In genomic region chr17:41917957-41918391, GRCh38 we compare ENCODE assay signal across 8 cellular contexts. TPM values are rescaled to one million over a fixed set of nuclear protein-coding genes. Genes with fewer than 3 reads are reported as not detected.
DNase-seq lines count a peak whose midpoint lies in the region; ATAC-seq and TF ChIP-seq lines count a peak whose summit lies in the region.

No MANE protein-coding gene starts in this region.

- intact Hi-C loops in HCT116 (cut with micrococcal nuclease) = no loop called here
- intact Hi-C loops in activated T-helper 1 cell treated with anti-CD3 and anti-CD28 coated beads, Interleukin-12 subunit alpha, Interleukin-12 subunit beta, Interleukin-2, Interleukin-4 antibody, amounts not matched to agents 30 ng/mL and 10 ng/mL and 1 ng/mL, durations not matched to agents 14 hours and 24 hours and 36 hours (cut with micrococcal nuclease) = loop anchor here (2.0 to 5.0 kb wide), 4 partner anchors 195 to 369 kb away; partner anchors contain the start of genes DHX58, EIF1, RAB5C and STAT5A

- BruUV-seq in HCT116 (replicated peaks; lab: Mats Ljungman, UMichigan) = no TSS peak

- CTCF ChIA-PET in CD8-positive, alpha-beta memory T cell (lab: Charles Lee) = interaction anchor here (1.4 to 2.6 kb wide), 2 partner anchors 12 to 48 kb away, joined by 3 to 8 read pairs; partner anchors contain the start of genes CNP and ODAD4
- CTCF ChIA-PET in HCT116 (lab: Charles Lee) = no interaction called here

- peaks cover 0 to 35% (median 0%) of the 10 kb centered on the region in 3 donors for H3K36me3 Mint-ChIP-seq in CD8-positive, alpha-beta memory T cell
- H3K36me3 Mint-ChIP-seq in activated T-helper 1 cell treated with anti-CD3 and anti-CD28 coated beads, Interleukin-12 subunit alpha, Interleukin-12 subunit beta, Interleukin-2, Interleukin-4 antibody, amounts not matched to agents 30 ng/mL and 10 ng/mL and 1 ng/mL, durations not matched to agents 14 hours and 24 hours and 36 hours (ENCODE audit: low read depth) = peaks cover 12% of the 10 kb centered on the region

- peak overlapping the region; percentile 99 for H3K9ac ChIP-seq in HCT116 (ENCODE audit: low read length)

- H3K4me2 ChIP-seq in HCT116 (ENCODE audit: low read length) = peak overlapping the region; percentile 100
- peak overlapping the region; percentile 98 for H3K4me2 ChIP-seq in osteoblast (ENCODE audit: insufficient read depth, low read length)

- H3K27ac Mint-ChIP-seq in CD8-positive, alpha-beta memory T cell = peak overlapping the region in 7 of 8 donors; percentile 77 to 91 (median 80)
- H3K27ac Mint-ChIP-seq in activated T-helper 1 cell treated with anti-CD3 and anti-CD28 coated beads, Interleukin-12 subunit alpha, Interleukin-12 subunit beta, Interleukin-2, Interleukin-4 antibody, amounts not matched to agents 30 ng/mL and 10 ng/mL and 1 ng/mL, durations not matched to agents 14 hours and 24 hours and 36 hours = peak overlapping the region; percentile 90

- H3K9me3 Mint-ChIP-seq in CD8-positive, alpha-beta memory T cell = no peaks in the 10 kb centered on the region
- no peaks in the 10 kb centered on the region for H3K9me3 Mint-ChIP-seq in activated T-helper 1 cell treated with anti-CD3 and anti-CD28 coated beads, Interleukin-12 subunit alpha, Interleukin-12 subunit beta, Interleukin-2, Interleukin-4 antibody, amounts not matched to agents 30 ng/mL and 10 ng/mL and 1 ng/mL, durations not matched to agents 14 hours and 24 hours and 36 hours

- TF ChIP-seq CTCF in HCT116 (IDR thresholded peaks at IDR 0.05 in 2 of 3, conservative IDR thresholded peaks at IDR 0.05 in 1 of 3; ENCODE audit: borderline replicate concordance in 1 of 3, insufficient read depth in 1 of 3, low read depth in 2 of 3, low read length in 2 of 3) (no peak), foreskin fibroblast (IDR thresholded peaks at IDR 0.05; ENCODE audit: low read depth, low read length) (no peak), osteoblast (IDR thresholded peaks at IDR 0.05; ENCODE audit: extremely low read depth, low read depth, low read length) (no peak), upper lobe of left lung (IDR thresholded peaks at IDR 0.05) (peak in 3 of 6 experiments; percentile 7 to 18 (median 9))

- no peaks in the 10 kb centered on the region for H3K27me3 Mint-ChIP-seq in CD8-positive, alpha-beta memory T cell
- H3K27me3 Mint-ChIP-seq in activated T-helper 1 cell treated with anti-CD3 and anti-CD28 coated beads, Interleukin-12 subunit alpha, Interleukin-12 subunit beta, Interleukin-2, Interleukin-4 antibody, amounts not matched to agents 30 ng/mL and 10 ng/mL and 1 ng/mL, durations not matched to agents 14 hours and 24 hours and 36 hours (ENCODE audit: insufficient read depth) = no peaks in the 10 kb centered on the region

- H3K4me3 ChIP-seq in CD8-positive, alpha-beta memory T cell (ENCODE audit: low read length) = peak overlapping the region; percentile 90
- peak overlapping the region; percentile 99 for H3K4me3 ChIP-seq in HCT116 (replicated peaks in 1 of 2; ENCODE audit: low read depth in 1 of 2, low read length in 2 of 2)
- H3K4me3 ChIP-seq in foreskin fibroblast (ENCODE audit: low read depth in 1 of 2, low read length in 2 of 2) = peak overlapping the region; percentile 94 to 97
- H3K4me3 ChIP-seq in osteoblast (ENCODE audit: insufficient read depth, low read length) = peak overlapping the region; percentile 100
- peak overlapping the region; percentile 78 to 98 (median 90) for H3K4me3 ChIP-seq in upper lobe of left lung

- TF ChIP-seq POLR2A in HCT116 (IDR thresholded peaks at IDR 0.05; ENCODE audit: borderline replicate concordance, extremely low read depth, insufficient read depth, insufficient read length) (no peak), upper lobe of left lung (IDR thresholded peaks at IDR 0.05) (peak in 1 of 4 donors; percentile 19)

- H3K79me2 ChIP-seq in HCT116 (ENCODE audit: insufficient read depth, low read length) (peaks cover 58% of the 10 kb centered on the region), osteoblast (ENCODE audit: insufficient read depth, low read length) (peaks cover 57% of the 10 kb centered on the region)

- H4K20me1 ChIP-seq in HCT116 (ENCODE audit: insufficient read depth) = no peaks in the 10 kb centered on the region
- peaks cover 53% of the 10 kb centered on the region for H4K20me1 ChIP-seq in osteoblast (ENCODE audit: insufficient read depth, low read length)

- H2AFZ ChIP-seq in HCT116 (ENCODE audit: low read depth, low read length, poor library complexity, severe bottlenecking) (no peak overlapping the region), osteoblast (ENCODE audit: low read length) (peak overlapping the region; percentile 91)

- peaks cover 6% of the 10 kb centered on the region for H3K36me3 ChIP-seq in CD8-positive, alpha-beta memory T cell (ENCODE audit: insufficient read depth, low read length)
- H3K36me3 ChIP-seq in HCT116 (ENCODE audit: control insufficient read depth in 1 of 2, insufficient read depth in 2 of 2, low read length in 2 of 2) (peaks cover 8 to 13% of the 10 kb centered on the region in 2 experiments; a peak in 3 of 4 replicates), osteoblast (ENCODE audit: insufficient read depth, low read length) (peaks cover 14% of the 10 kb centered on the region), upper lobe of left lung (peaks cover 0 to 7% (median 6%) of the 10 kb centered on the region in 4 donors)

- no peaks in the 10 kb centered on the region for H3K27me3 ChIP-seq in CD8-positive, alpha-beta memory T cell (ENCODE audit: insufficient read depth, low read length, poor library complexity, severe bottlenecking)
- no peaks in the 10 kb centered on the region for H3K27me3 ChIP-seq in HCT116 (ENCODE audit: insufficient read depth, low read length)
- no peaks in the 10 kb centered on the region for H3K27me3 ChIP-seq in osteoblast (ENCODE audit: insufficient read depth, low read length)
- no peaks in the 10 kb centered on the region for H3K27me3 ChIP-seq in upper lobe of left lung

- no peaks in the 10 kb centered on the region for H3K9me2 ChIP-seq in HCT116 (ENCODE audit: insufficient read depth)

- H3K27ac ChIP-seq in CD8-positive, alpha-beta memory T cell (ENCODE audit: low read depth, low read length) = peak overlapping the region; percentile 79
- H3K27ac ChIP-seq in HCT116 (ENCODE audit: low read depth, low read length) (peak overlapping the region; percentile 94), osteoblast (ENCODE audit: low read depth, low read length) (peak overlapping the region; percentile 81), upper lobe of left lung (peak overlapping the region; percentile 87 to 93 (median 91))

- TF ChIP-seq RAD21 in HCT116 (IDR thresholded peaks at IDR 0.05; ENCODE audit: low read depth) = no peak

- ATAC-seq in HCT116 = peak; percentile 0; the same call in 1 of the 2 replicates
- peak; percentile 6 to 71 for ATAC-seq in upper lobe of left lung (ENCODE audit: low FRiP score in 2 of 2)

- peaks cover 15% of the 10 kb centered on the region for H3K4me1 ChIP-seq in CD8-positive, alpha-beta memory T cell (ENCODE audit: insufficient read depth, low read length)
- H3K4me1 ChIP-seq in HCT116 (ENCODE audit: control insufficient read depth in 1 of 2, insufficient read depth in 2 of 2, low read length in 2 of 2) (peaks cover 21 to 38% of the 10 kb centered on the region in 2 experiments), osteoblast (ENCODE audit: insufficient read depth, low read length) (peaks cover 49% of the 10 kb centered on the region), upper lobe of left lung (peaks cover 18 to 56% (median 39%) of the 10 kb centered on the region in 4 donors)

- H3K9me3 ChIP-seq in CD8-positive, alpha-beta memory T cell (ENCODE audit: low read length) = no peaks in the 10 kb centered on the region
- H3K9me3 ChIP-seq in HCT116 (ENCODE audit: control insufficient read depth in 1 of 2, insufficient read depth in 1 of 2, low read depth in 1 of 2, low read length in 2 of 2) = no peaks in the 10 kb centered on the region
- no peaks in the 10 kb centered on the region for H3K9me3 ChIP-seq in osteoblast (ENCODE audit: low read depth, low read length)
- no peaks in the 10 kb centered on the region for H3K9me3 ChIP-seq in upper lobe of left lung

- POLR2A ChIA-PET in CD8-positive, alpha-beta memory T cell (lab: Charles Lee) = interaction anchor here (0.6 to 2.3 kb wide), 6 partner anchors 13 to 102 kb away, joined by 3 to 15 read pairs (median 6); partner anchors contain the start of genes CNP, KLHL11, NKIRAS2 and ODAD4
- POLR2A ChIA-PET in HCT116 (lab: Charles Lee) = interaction anchor here (1.7 to 3.1 kb wide), 2 partner anchors 9 to 12 kb away, joined by 3 to 38 read pairs; partner anchors contain the start of gene ODAD4

- WGBS in upper lobe of left lung, 2 donors = 1 to 3% methylated on average over 10 to 15 of the region's 30 CpGs

- DNase-seq in CD8-positive, alpha-beta memory T cell = peak; percentile 25 to 57 (median 42)
- DNase-seq in HCT116 (ENCODE audit: low read depth, low spot score) (no peak), NCI-H69 (lab: John Stamatoyannopoulos, UW) (peak; percentile 95), foreskin fibroblast (peak; percentile 20 to 69), osteoblast (ENCODE audit: insufficient read length, low spot score, missing footprints) (no peak), upper lobe of left lung (peak; percentile 69 to 91), SIG-M5 treated with dmso at 0.1 percent for 504 hours (lab: John Stamatoyannopoulos, UW; ENCODE audit: unreplicated experiment) (no peak)
- peak; percentile 13 for DNase-seq in activated T-helper 1 cell treated with anti-CD3 and anti-CD28 coated beads, Interleukin-12 subunit alpha, Interleukin-12 subunit beta, Interleukin-2, Interleukin-4 antibody, amounts not matched to agents 30 ng/mL and 10 ng/mL and 1 ng/mL, durations not matched to agents 14 hours and 24 hours and 36 hours (ENCODE audit: low spot score)

- no peak for TF ChIP-seq EP300 in upper lobe of left lung (IDR thresholded peaks at IDR 0.05)

- peaks cover 35 to 54% (median 37%) of the 10 kb centered on the region in 3 donors for H3K4me1 Mint-ChIP-seq in CD8-positive, alpha-beta memory T cell
- peaks cover 32% of the 10 kb centered on the region for H3K4me1 Mint-ChIP-seq in activated T-helper 1 cell treated with anti-CD3 and anti-CD28 coated beads, Interleukin-12 subunit alpha, Interleukin-12 subunit beta, Interleukin-2, Interleukin-4 antibody, amounts not matched to agents 30 ng/mL and 10 ng/mL and 1 ng/mL, durations not matched to agents 14 hours and 24 hours and 36 hours (ENCODE audit: low read depth)

- RAD21 ChIA-PET in HCT116 (lab: Charles Lee; ENCODE audit: low non-redundant PET in 1 of 2, low total read pairs in 2 of 2, uncharacterized antibody in 2 of 2, unreplicated experiment in 2 of 2) = no interaction called here

- peak overlapping the region; percentile 86 to 97 (median 91) for H3K4me3 Mint-ChIP-seq in CD8-positive, alpha-beta memory T cell
- peak overlapping the region; percentile 95 for H3K4me3 Mint-ChIP-seq in activated T-helper 1 cell treated with anti-CD3 and anti-CD28 coated beads, Interleukin-12 subunit alpha, Interleukin-12 subunit beta, Interleukin-2, Interleukin-4 antibody, amounts not matched to agents 30 ng/mL and 10 ng/mL and 1 ng/mL, durations not matched to agents 14 hours and 24 hours and 36 hours

RNA-seq across cellular contexts. Expression of gene ACLY, which starts 0.8 kb away (rescaled TPM):
- 100 to 1,000 TPM; 188 to 189 TPM for total RNA-seq in CD8-positive, alpha-beta memory T cell
- polyA plus RNA-seq in CD8-positive, alpha-beta memory T cell = 70.6 TPM
- 222 TPM for total RNA-seq in HCT116 (2021; ENCODE audit: unreplicated experiment)
- polyA plus RNA-seq in HCT116 (2012) = 107 and 120 TPM in 2 replicates
- 200 and 211 TPM in 2 replicates for total RNA-seq in activated T-helper 1 cell treated with anti-CD3 and anti-CD28 coated beads, Interleukin-12 subunit alpha, Interleukin-12 subunit beta, Interleukin-2, Interleukin-4 antibody, amounts not matched to agents 30 ng/mL and 10 ng/mL and 1 ng/mL, durations not matched to agents 14 hours and 24 hours and 36 hours
- total RNA-seq in osteoblast = 271 and 273 TPM in 2 replicates
- total RNA-seq in upper lobe of left lung = 100 to 1,000 TPM in 2 of 6 donors, 10 to 100 TPM in 4; 41.9 to 132 (median 84.6) TPM

RNA-seq across cellular contexts. Expression of gene ODAD4, which starts 12.4 kb away (rescaled TPM):
- total RNA-seq in CD8-positive, alpha-beta memory T cell = under 1 TPM; 0.53 to 0.57 TPM
- polyA plus RNA-seq in CD8-positive, alpha-beta memory T cell = 0.10 TPM
- total RNA-seq in HCT116 (2021; ENCODE audit: unreplicated experiment) (0.98 TPM), osteoblast (1.1 and 1.5 TPM in 2 replicates), upper lobe of left lung (10 to 100 TPM in 2 of 6 donors, 1 to 10 TPM in 4; 1.2 to 16.9 (median 4.8) TPM)
- polyA plus RNA-seq in HCT116 (2012) = 0.64 and 1.1 TPM in 2 replicates
- 0.39 and 0.73 TPM in 2 replicates for total RNA-seq in activated T-helper 1 cell treated with anti-CD3 and anti-CD28 coated beads, Interleukin-12 subunit alpha, Interleukin-12 subunit beta, Interleukin-2, Interleukin-4 antibody, amounts not matched to agents 30 ng/mL and 10 ng/mL and 1 ng/mL, durations not matched to agents 14 hours and 24 hours and 36 hours

RNA-seq across cellular contexts. Expression of gene CNP, which starts 48.6 kb away (rescaled TPM):
- total RNA-seq in CD8-positive, alpha-beta memory T cell = 10 to 100 TPM; 70.3 to 71.6 TPM
- polyA plus RNA-seq in CD8-positive, alpha-beta memory T cell = 35.3 TPM
- total RNA-seq in HCT116 (2021; ENCODE audit: unreplicated experiment) (51.2 TPM), osteoblast (87.6 and 96.4 TPM in 2 replicates), upper lobe of left lung (10 to 100 TPM; 33.4 to 62.3 (median 45.3) TPM)
- 37.8 and 40.6 TPM in 2 replicates for polyA plus RNA-seq in HCT116 (2012)
- 89.1 and 89.8 TPM in 2 replicates for total RNA-seq in activated T-helper 1 cell treated with anti-CD3 and anti-CD28 coated beads, Interleukin-12 subunit alpha, Interleukin-12 subunit beta, Interleukin-2, Interleukin-4 antibody, amounts not matched to agents 30 ng/mL and 10 ng/mL and 1 ng/mL, durations not matched to agents 14 hours and 24 hours and 36 hours

RNA-seq across cellular contexts. Expression of gene KLHL11, which starts 52.8 kb away (rescaled TPM):
- total RNA-seq in CD8-positive, alpha-beta memory T cell = 10 to 100 TPM; 24.7 to 26.9 TPM
- polyA plus RNA-seq in CD8-positive, alpha-beta memory T cell = 6.4 TPM
- total RNA-seq in HCT116 (2021; ENCODE audit: unreplicated experiment) (22.4 TPM), osteoblast (28.6 and 34.7 TPM in 2 replicates), upper lobe of left lung (10 to 100 TPM; 13.3 to 25.2 (median 15.5) TPM)
- 4.2 TPM in 2 replicates for polyA plus RNA-seq in HCT116 (2012)
- total RNA-seq in activated T-helper 1 cell treated with anti-CD3 and anti-CD28 coated beads, Interleukin-12 subunit alpha, Interleukin-12 subunit beta, Interleukin-2, Interleukin-4 antibody, amounts not matched to agents 30 ng/mL and 10 ng/mL and 1 ng/mL, durations not matched to agents 14 hours and 24 hours and 36 hours = 20.0 and 21.7 TPM in 2 replicates

Comparison
In these comparisons a context has a peak if more than half of its experiments do, and no peak if none do; other contexts are left out.
1. DNase-seq: peak in CD8-positive, alpha-beta memory T cell (5 of 5), NCI-H69 (single experiment), activated T-helper 1 cell treated with anti-CD3 and anti-CD28 coated beads, Interleukin-12 subunit alpha, Interleukin-12 subunit beta, Interleukin-2, Interleukin-4 antibody, amounts not matched to agents 30 ng/mL and 10 ng/mL and 1 ng/mL, durations not matched to agents 14 hours and 24 hours and 36 hours (single experiment), foreskin fibroblast (2 of 2) and upper lobe of left lung (2 of 2); none in HCT116 (single experiment), osteoblast (single experiment) and SIG-M5 treated with dmso at 0.1 percent for 504 hours (single experiment).
2. Peak in every context shown above with its lines, with median percentiles within 50 percentile points of each other: H3K27ac ChIP-seq and H3K4me3 ChIP-seq.